In the genomic region with DNA sequence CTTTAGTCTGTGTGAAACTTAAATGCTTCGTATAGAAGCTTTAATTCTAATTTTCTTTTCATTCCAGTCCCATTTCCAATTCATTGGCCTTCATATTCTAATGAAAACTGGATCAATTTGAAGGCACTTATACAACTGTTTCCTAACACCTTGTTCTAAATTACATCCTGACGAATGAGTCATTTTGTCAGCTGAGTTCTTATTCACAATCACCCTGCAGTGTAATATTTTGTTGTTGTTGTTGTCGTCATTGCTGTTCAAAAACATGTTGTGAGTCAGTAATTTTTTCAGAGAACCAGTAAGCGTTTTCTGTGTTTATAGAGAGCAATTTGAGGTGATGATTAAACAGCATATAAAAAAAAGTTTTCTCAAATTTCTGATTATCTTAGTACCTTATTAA, we compare ENCODE assay signal across 33 cellular contexts.
DNase-seq lines count a peak whose midpoint lies in the region; ATAC-seq, FAIRE-seq and TF ChIP-seq lines count a peak whose summit lies in the region.
"Had no signal": no experiment of that assay in that cellular context is flagged by ENCODE, and none has a peak within 500 bp of the region (broad histone marks: within the 10 kb centered on the region; RNA-seq: fewer than 3 reads in every experiment).

No MANE protein-coding gene starts in this region.

- TF ChIP-seq CTCF in K562 (IDR thresholded peaks at IDR 0.05 in 2 of 3, conservative IDR thresholded peaks at IDR 0.05 in 1 of 3; ENCODE audit: insufficient read depth in 2 of 3, low read depth in 1 of 3, low read length in 3 of 3) (no peak), fibroblast of mammary gland (conservative IDR thresholded peaks at IDR 0.05; ENCODE audit: control insufficient read depth, insufficient read depth, low read depth, low read length) (no peak)

- no peak for TF ChIP-seq EP300 in K562 (IDR thresholded peaks at IDR 0.05; ENCODE audit: low read length)

- peak; percentile 22 for DNase-seq in A172 (ENCODE audit: low spot score)
- peak; percentile 64 for DNase-seq in LHCN-M2 (ENCODE audit: low read depth)
- no peak for DNase-seq in K562 (ENCODE audit: extremely low read depth in 1 of 4, low spot score in 3 of 4)
- DNase-seq in fibroblast of mammary gland (ENCODE audit: low read depth), result peak; percentile 6
- no peak for DNase-seq in epidermal melanocyte (ENCODE audit: insufficient read length, low spot score)
- DNase-seq in activated naive CD4-positive, alpha-beta T cell treated with anti-CD3 and anti-CD28 coated beads, Interleukin-2, amount 50 U/mL, for 16 hours, result no peak
- DNase-seq in stimulated activated CD4-positive, alpha-beta T cell treated with anti-CD3 and anti-CD28 coated beads, Interleukin-2, amount 100 ng/mL, for 24 hours, result no peak
- no peak for DNase-seq in T-helper 9 cell
- DNase-seq: activated CD4-positive, alpha-beta T cell treated with anti-CD3 and anti-CD28 coated beads for 4 hours; activated naive CD4-positive, alpha-beta T cell treated with anti-CD3 and anti-CD28 coated beads, Interleukin-2, amount 10 ng/mL, durations not matched to agents 7 days and 5 days; amniotic stem cell; colonic mucosa; DMS79; effector memory CD4-positive, alpha-beta T cell; GF-D8; left cardiac atrium; NCI-H1105; NCI-H1930; NCI-H524 treated with DMSO at 0.1 percent for 48 hours; nephron progenitor cell; Peyer's patch; retina; SIG-M5; stimulated activated CD8-positive, alpha-beta memory T cell treated with anti-CD3 and anti-CD28 coated beads, Interleukin-4, amount 100 ng/mL, for 48 hours; thyroid gland; uterus had no signal

- H3K27me3 ChIP-seq in K562 (ENCODE audit: control insufficient read depth in 2 of 2, insufficient read depth in 2 of 2, low read length in 2 of 2), result no peaks in the 10 kb centered on the region
- H3K27me3 ChIP-seq: cardiac muscle cell, colonic mucosa, esophagus muscularis mucosa, gastroesophageal sphincter, hepatocyte, Peyer's patch, thyroid gland, uterus had no signal

- no peak for ATAC-seq in K562
- ATAC-seq: activated T-helper 17 cell treated with anti-CD3 and anti-CD28 coated beads, Interleukin-2, amount 50 U/mL, for 72 hours; gastroesophageal sphincter; left cardiac atrium had no signal

- CTCF ChIA-PET in K562 (lab: Yijun Ruan, JAX; ENCODE audit: low intra/inter-chr PET ratio), result no interaction called here

- H3K9me3 ChIP-seq in K562 (replicated peaks; ENCODE audit: control insufficient read depth, insufficient read depth, low read depth, low read length), result no peaks in the 10 kb centered on the region
- H3K9me3 ChIP-seq: colonic mucosa, gastroesophageal sphincter, Peyer's patch, thyroid gland, uterus had no signal

- H3K4me2 ChIP-seq in K562 (ENCODE audit: insufficient read depth, low read length), result no peak overlapping the region
- H3K4me2 ChIP-seq: hepatocyte had no signal

- H3K9me1 ChIP-seq in K562 (ENCODE audit: control insufficient read depth, insufficient read depth, low read length), result no peaks in the 10 kb centered on the region

- H3K4me3 ChIP-seq in K562 (no peak overlapping the region), fibroblast of mammary gland (ENCODE audit: control insufficient read depth, low read depth, low read length) (no peak overlapping the region)
- H3K4me3 ChIP-seq: cardiac muscle cell, colonic mucosa, esophagus muscularis mucosa, gastroesophageal sphincter, hepatocyte, Peyer's patch, thyroid gland, uterus had no signal

- H3K36me3 ChIP-seq in K562 (ENCODE audit: control insufficient read depth, insufficient read depth, low read length), result no peaks in the 10 kb centered on the region
- H3K36me3 ChIP-seq: cardiac muscle cell, colonic mucosa, esophagus muscularis mucosa, gastroesophageal sphincter, Peyer's patch, thyroid gland, uterus had no signal

- in situ Hi-C loops in K562 (cut with MboI), result no loop called here

- H3K4me1 ChIP-seq in K562 (replicated peaks in 1 of 2; ENCODE audit: control insufficient read depth in 2 of 2, insufficient read depth in 2 of 2, low read length in 2 of 2), result no peaks in the 10 kb centered on the region
- H3K4me1 ChIP-seq: colonic mucosa, esophagus muscularis mucosa, gastroesophageal sphincter, Peyer's patch, thyroid gland, uterus had no signal

- 29% methylated on average over 4 of the region's 4 CpGs for WGBS in K562 (ENCODE audit: insufficient coverage, low coverage, missing lambda C conversion rate)

- no peak overlapping the region for H3K9ac ChIP-seq in K562 (ENCODE audit: insufficient read depth in 1 of 2, low read depth in 2 of 2, low read length in 2 of 2)

- FAIRE-seq in K562 (lab: Jason Lieb, UNC), result no peak
- FAIRE-seq: A204.1 had no signal

- no peaks in the 10 kb centered on the region for H4K20me1 ChIP-seq in K562 (replicated peaks; ENCODE audit: control insufficient read depth, insufficient read depth, low read length)

- no peak for TF ChIP-seq RAD21 in K562 (CRISPR knock-in tag; conservative IDR thresholded peaks at IDR 0.05 in 1 of 2, IDR thresholded peaks at IDR 0.05 in 1 of 2)

- H3K27ac ChIP-seq in K562 (ENCODE audit: extremely low read depth, low read depth, low read length), result peak overlapping the region; percentile 43; the same call in 1 of the 3 replicates
- H3K27ac ChIP-seq: cardiac muscle cell, colonic mucosa, esophagus muscularis mucosa, gastroesophageal sphincter, hepatocyte, Peyer's patch, thyroid gland, uterus, VCaP had no signal

- intact Hi-C loops in K562 (cut with micrococcal nuclease), result no loop called here

- H2AFZ ChIP-seq in K562 (ENCODE audit: low read depth, low read length), result no peak overlapping the region
- H2AFZ ChIP-seq: hepatocyte had no signal

- TF ChIP-seq POLR2A in K562 (conservative IDR thresholded peaks at IDR 0.05), result no peak

- POLR2A ChIA-PET in K562 (lab: Yijun Ruan, JAX), result no interaction called here

- no TSS peak for BruUV-seq in K562 (replicated peaks; lab: Mats Ljungman, UMichigan)

- H3K79me2 ChIP-seq in K562 (ENCODE audit: control insufficient read depth, insufficient read depth, low read length), result no peaks in the 10 kb centered on the region
- H3K79me2 ChIP-seq: hepatocyte had no signal

TF ChIP-seq in K562, 482 proteins besides CTCF, POLR2A, EP300 and RAD21 (continues in another document):
- no peak for TF ChIP-seq ZNF311 (CRISPR knock-in tag; IDR thresholded peaks at IDR 0.05)
- TF ChIP-seq RAD51 (IDR thresholded peaks at IDR 0.05; ENCODE audit: borderline replicate concordance, low read depth), result no peak
- TF ChIP-seq JUN (IDR thresholded peaks at IDR 0.05; ENCODE audit: borderline replicate concordance, low read depth, low read length), result peak; percentile 29; the same call in 1 of the 2 replicates
- no peak for TF ChIP-seq JUN (CRISPR knock-in tag; IDR thresholded peaks at IDR 0.05; ENCODE audit: borderline replicate concordance)
- no peak for TF ChIP-seq SAP30 (IDR thresholded peaks at IDR 0.05; ENCODE audit: borderline replicate concordance, insufficient read depth, low read depth, low read length, poor library complexity, severe bottlenecking)
- peak; percentile 18; the same call in 1 of the 2 replicates for TF ChIP-seq JUND (IDR thresholded peaks at IDR 0.05; ENCODE audit: borderline replicate concordance, low read depth, low read length)
- no peak for TF ChIP-seq JUND (tag; IDR thresholded peaks at IDR 0.05; ENCODE audit: borderline replicate concordance, low read depth, low read length)
- TF ChIP-seq, protein P1, sequence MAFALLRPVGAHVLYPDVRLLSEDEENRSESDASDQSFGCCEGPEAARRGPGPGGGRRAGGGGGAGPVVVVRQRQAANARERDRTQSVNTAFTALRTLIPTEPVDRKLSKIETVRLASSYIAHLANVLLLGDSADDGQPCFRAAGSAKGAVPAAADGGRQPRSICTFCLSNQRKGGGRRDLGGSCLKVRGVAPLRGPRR (CRISPR knock-in tag; IDR thresholded peaks at IDR 0.05), result no peak
- no peak for TF ChIP-seq TFE3 (CRISPR knock-in tag; IDR thresholded peaks at IDR 0.05)
- TF ChIP-seq, protein P2, sequence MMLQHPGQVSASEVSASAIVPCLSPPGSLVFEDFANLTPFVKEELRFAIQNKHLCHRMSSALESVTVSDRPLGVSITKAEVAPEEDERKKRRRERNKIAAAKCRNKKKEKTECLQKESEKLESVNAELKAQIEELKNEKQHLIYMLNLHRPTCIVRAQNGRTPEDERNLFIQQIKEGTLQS (IDR thresholded peaks at IDR 0.05), result peak; percentile 60
- TF ChIP-seq, protein P2 (CRISPR knock-in tag; conservative IDR thresholded peaks at IDR 0.05), result no peak
- TF ChIP-seq KDM4B (IDR thresholded peaks at IDR 0.05; ENCODE audit: borderline replicate concordance in 2 of 2, low read depth in 1 of 2), result no peak
- TF ChIP-seq FOXA1 (IDR thresholded peaks at IDR 0.05; ENCODE audit: borderline replicate concordance), result no peak
- TF ChIP-seq FUS (optimal IDR thresholded peaks at IDR 0.05; ENCODE audit: low read depth, low read length), result no peak

Comparison
In these comparisons a context has a peak if more than half of its experiments do, and no peak if none do; other contexts are left out.
1. DNase-seq: peak in A172 (single experiment), LHCN-M2 (single experiment) and fibroblast of mammary gland (single experiment); none in K562 (0 of 4), epidermal melanocyte (single experiment), activated naive CD4-positive, alpha-beta T cell treated with anti-CD3 and anti-CD28 coated beads, Interleukin-2, amount 50 U/mL, for 16 hours (single experiment), stimulated activated CD4-positive, alpha-beta T cell treated with anti-CD3 and anti-CD28 coated beads, Interleukin-2, amount 100 ng/mL, for 24 hours (0 of 2) and T-helper 9 cell (single experiment).